ENCODE assay signal across 3 cellular contexts in genomic region chr6:107205062-107205461, GRCh38.
"Had no signal": no experiment of that assay in that cellular context is flagged by ENCODE, and none has a peak within 500 bp of the region (broad histone marks: within the 10 kb centered on the region; RNA-seq: fewer than 3 reads in every experiment).

No MANE protein-coding gene starts in this region.

- DNase-seq: GDM1, GF-D8 had no signal

- ATAC-seq: GM12878 had no signal

- H3K4me3 ChIP-seq: GM12878 had no signal
